Comparison of ENCODE assay signal across 16 cellular contexts in the genomic region with DNA sequence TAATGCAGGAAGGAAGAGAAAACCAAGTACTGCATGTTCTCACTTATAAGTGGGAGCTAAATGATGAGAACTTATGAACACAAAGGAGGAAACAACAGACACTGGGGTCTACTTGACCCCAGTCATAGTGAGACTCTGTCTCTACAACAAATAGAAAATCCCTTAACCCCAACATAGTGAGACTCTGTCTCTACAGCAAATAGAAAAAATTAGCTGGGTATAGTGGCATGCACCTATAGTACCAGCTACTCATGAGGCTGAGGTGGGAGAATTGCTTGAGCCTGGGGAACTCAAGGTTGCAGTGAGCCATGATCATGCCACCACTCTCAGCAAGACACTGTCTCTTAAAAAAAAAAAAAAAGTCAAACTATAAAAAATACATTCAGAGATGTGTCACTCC.
"Had no signal": no experiment of that assay in that cellular context is flagged by ENCODE, and none has a peak within 500 bp of the region (broad histone marks: within the 10 kb centered on the region; RNA-seq: fewer than 3 reads in every experiment).

No MANE protein-coding gene starts in this region.

- H3K4me3 Mint-ChIP-seq: type B pancreatic cell had no signal

- DNase-seq: activated CD4-positive, alpha-beta T cell treated with anti-CD3 and anti-CD28 coated beads, Interleukin-2, amount 50 U/mL, for 4 hours; activated T-cell treated with anti-CD3 and anti-CD28 coated beads, Interleukin-2, amount 50 U/mL, for 1 hour; amniotic stem cell; body of pancreas; central memory CD4-positive, alpha-beta T cell; cortex of kidney; effector CD8-positive, alpha-beta T cell; heart right ventricle; islet precursor cell; left lung; mesenchymal stem cell; spleen; stimulated activated naive CD4-positive, alpha-beta T cell treated with Interleukin-2 at 50 U/mL for 16 hours had no signal

- H3K36me3 Mint-ChIP-seq: type B pancreatic cell had no signal

- ATAC-seq: activated naive CD4-positive, alpha-beta T cell treated with anti-CD3 and anti-CD28 coated beads, Interleukin-2, amount 50 U/mL, for 72 hours; body of pancreas; heart right ventricle; left lung; sciatic nerve had no signal

- H3K27ac Mint-ChIP-seq: activated naive CD4-positive, alpha-beta T cell treated with anti-CD3 and anti-CD28 coated beads, Interleukin-2, amount 50 U/mL, for 72 hours; type B pancreatic cell had no signal
